ENCODE assay signal across 9 cellular contexts in the genomic region with DNA sequence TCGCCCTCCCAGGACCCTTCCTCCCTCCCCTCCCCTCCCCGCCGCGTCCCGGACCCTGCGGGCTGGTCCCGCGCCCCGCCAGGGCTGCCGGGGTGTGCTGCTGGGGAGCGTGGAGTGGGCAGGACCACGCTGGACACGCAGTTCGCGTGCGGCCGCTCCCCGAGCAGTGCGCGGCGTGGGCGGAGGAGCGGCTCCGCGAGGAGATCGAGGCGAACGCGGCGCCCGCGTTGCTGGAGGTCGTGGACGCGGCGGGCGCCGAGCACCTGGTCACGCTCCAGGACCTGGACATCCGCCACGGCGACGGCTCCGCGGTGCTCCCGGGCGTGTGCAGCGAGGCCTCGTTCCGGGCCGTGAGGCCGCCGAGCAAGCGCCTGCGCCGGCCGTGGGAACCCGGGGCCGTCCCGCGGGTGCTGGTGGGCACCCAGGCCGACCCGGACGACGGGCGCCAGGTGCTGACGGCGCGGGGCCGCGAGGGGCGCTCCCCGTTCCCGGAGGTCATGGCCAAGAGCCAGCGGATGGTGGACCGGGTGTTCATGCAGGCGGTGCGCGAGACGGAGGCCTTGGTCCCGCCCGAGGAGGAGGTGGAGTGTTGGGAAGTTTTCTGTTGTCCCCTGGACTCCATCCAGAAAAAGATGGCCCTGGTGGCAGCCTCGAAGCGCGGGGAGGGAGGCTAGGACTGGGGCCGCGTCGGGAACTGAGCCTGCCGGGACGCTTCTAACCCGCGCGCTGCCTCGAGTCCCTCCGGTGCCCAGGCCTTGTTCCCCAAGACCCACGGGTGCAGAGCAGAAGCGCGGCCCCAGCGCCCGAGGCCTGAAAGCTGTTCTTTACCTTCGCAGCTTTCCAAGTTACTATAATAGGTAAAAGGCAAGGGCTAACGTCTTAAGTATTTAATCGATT. TPM values are rescaled to one million over a fixed set of nuclear protein-coding genes. Genes with fewer than 3 reads are reported as not detected.
DNase-seq lines count a peak whose midpoint lies in the region; ATAC-seq and TF ChIP-seq lines count a peak whose summit lies in the region.
"Had no signal": no experiment of that assay in that cellular context is flagged by ENCODE, and none has a peak within 500 bp of the region (broad histone marks: within the 10 kb centered on the region; RNA-seq: fewer than 3 reads in every experiment).

No MANE protein-coding gene starts in this region.

- TF ChIP-seq CTCF in fibroblast of lung (conservative IDR thresholded peaks at IDR 0.05 in 1 of 2, IDR thresholded peaks at IDR 0.05 in 1 of 2; ENCODE audit: low read depth in 1 of 2, low read length in 2 of 2) (no peak), upper lobe of left lung (IDR thresholded peaks at IDR 0.05) (no peak)

- H3K9me3 ChIP-seq in fibroblast of lung (ENCODE audit: control insufficient read depth, insufficient read depth, low read depth, low read length), result no peaks in the 10 kb centered on the region
- no peaks in the 10 kb centered on the region for H3K9me3 ChIP-seq in naive thymus-derived CD4-positive, alpha-beta T cell (ENCODE audit: control insufficient read depth in 2 of 3, low read length in 3 of 3)
- no peaks in the 10 kb centered on the region for H3K9me3 ChIP-seq in upper lobe of left lung

- intact Hi-C loops in naive thymus-derived CD4-positive, alpha-beta T cell (cut with micrococcal nuclease), result no loop called here

- no peak overlapping the region for H3K9ac ChIP-seq in fibroblast of lung (ENCODE audit: insufficient read depth, low read length)

- no peaks in the 10 kb centered on the region for H4K20me1 ChIP-seq in fibroblast of lung (ENCODE audit: control insufficient read depth, extremely low read depth, insufficient read depth, low read length)

- H3K36me3 ChIP-seq in fibroblast of lung (ENCODE audit: control insufficient read depth, insufficient read depth, low read length), result no peaks in the 10 kb centered on the region
- H3K36me3 ChIP-seq in naive thymus-derived CD4-positive, alpha-beta T cell (ENCODE audit: control insufficient read depth in 2 of 3, insufficient read depth in 3 of 3, low read length in 3 of 3), result no peaks in the 10 kb centered on the region
- H3K36me3 ChIP-seq in upper lobe of left lung, result no peaks in the 10 kb centered on the region

- peaks cover 10% of the 10 kb centered on the region for H3K27me3 ChIP-seq in fibroblast of lung (ENCODE audit: control insufficient read depth, insufficient read depth, low read length)
- H3K27me3 ChIP-seq in naive thymus-derived CD4-positive, alpha-beta T cell (ENCODE audit: control insufficient read depth in 2 of 2, insufficient read depth in 2 of 2, low read length in 2 of 2), result peaks cover 3 to 14% of the 10 kb centered on the region in 2 donors
- H3K27me3 ChIP-seq in upper lobe of left lung, result peaks cover 0 to 33% (median 16%) of the 10 kb centered on the region in 4 donors

- H3K27ac ChIP-seq in fibroblast of lung (ENCODE audit: insufficient read depth, low read length), result no peak overlapping the region
- no peak overlapping the region for H3K27ac ChIP-seq in naive thymus-derived CD4-positive, alpha-beta T cell (ENCODE audit: low read depth, low read length)
- no peak overlapping the region for H3K27ac ChIP-seq in upper lobe of left lung

- POLR2A ChIA-PET in naive thymus-derived CD4-positive, alpha-beta T cell (lab: Charles Lee), result no interaction called here

- H3K79me2 ChIP-seq in fibroblast of lung (ENCODE audit: control insufficient read depth, insufficient read depth, low read length), result no peaks in the 10 kb centered on the region

- no peak overlapping the region for H3K27ac Mint-ChIP-seq in naive thymus-derived CD4-positive, alpha-beta T cell

- H2AFZ ChIP-seq in fibroblast of lung (ENCODE audit: low read length), result no peak overlapping the region

- ATAC-seq in activated T-cell treated with anti-CD3 and anti-CD28 coated beads, Interleukin-2, amount 50 U/mL, for 4 hours, result peak; percentile 28 to 43
- ATAC-seq in naive thymus-derived CD4-positive, alpha-beta T cell, result no peak
- ATAC-seq in upper lobe of left lung (ENCODE audit: low FRiP score in 2 of 2), result peak in 1 of 2 donors; percentile 67
- ATAC-seq in GM21447 (IDR thresholded peaks at IDR 0.05; ENCODE audit: unreplicated experiment), result no peak

- no peaks in the 10 kb centered on the region for H3K36me3 Mint-ChIP-seq in activated T-cell treated with anti-CD3 and anti-CD28 coated beads, Interleukin-2, amount 50 U/mL, for 4 hours (ENCODE audit: insufficient read depth)
- H3K36me3 Mint-ChIP-seq in naive thymus-derived CD4-positive, alpha-beta T cell, result peaks cover 0 to 5% (median 0%) of the 10 kb centered on the region in 5 donors

- TF ChIP-seq EP300 in upper lobe of left lung (IDR thresholded peaks at IDR 0.05), result no peak

- peaks cover 10% of the 10 kb centered on the region for H3K4me1 Mint-ChIP-seq in activated T-cell treated with anti-CD3 and anti-CD28 coated beads, Interleukin-2, amount 50 U/mL, for 4 hours (ENCODE audit: low read depth)
- H3K4me1 Mint-ChIP-seq in naive thymus-derived CD4-positive, alpha-beta T cell, result peaks cover 0 to 5% (median 4%) of the 10 kb centered on the region in 7 donors

- peak overlapping the region; percentile 11 for H3K4me2 ChIP-seq in fibroblast of lung (ENCODE audit: extremely low read depth, insufficient read depth, low read length)

- no peak for DNase-seq in activated T-cell treated with anti-CD3 and anti-CD28 coated beads, Interleukin-2, amount 50 U/mL, for 4 hours
- DNase-seq in activated T-cell treated with anti-CD3 and anti-CD28 coated beads, Interleukin-2, amount 50 U/mL, for 48 hours, result no peak
- DNase-seq in fibroblast of lung (ENCODE audit: low read depth in 2 of 2) (no peak), upper lobe of left lung (peak in 1 of 2 donors; percentile 87), T1000 (lab: John Stamatoyannopoulos, UW) (no peak), NCI-H510A treated with DMSO at 0.1 percent for 48 hours (lab: John Stamatoyannopoulos, UW) (no peak)
- no peak for DNase-seq in naive thymus-derived CD4-positive, alpha-beta T cell
- DNase-seq: occipital lobe had no signal

- WGBS in upper lobe of left lung, 2 donors, result 22 to 42% methylated on average over 15 to 74 of the region's 103 CpGs

- TF ChIP-seq POLR2A in upper lobe of left lung (IDR thresholded peaks at IDR 0.05), result no peak

- H3K4me3 ChIP-seq in fibroblast of lung (replicated peaks in 1 of 4; ENCODE audit: control extremely low read depth in 1 of 4, insufficient read depth in 1 of 4, low read depth in 3 of 4, low read length in 4 of 4) (no peak overlapping the region), upper lobe of left lung (peak overlapping the region in 3 of 4 donors; percentile 15 to 37 (median 34))
- no peak overlapping the region for H3K4me3 ChIP-seq in naive thymus-derived CD4-positive, alpha-beta T cell (ENCODE audit: low read length)

- CTCF ChIA-PET in naive thymus-derived CD4-positive, alpha-beta T cell (lab: Charles Lee), result no interaction called here

- peak overlapping the region; percentile 38 for H3K4me3 Mint-ChIP-seq in activated T-cell treated with anti-CD3 and anti-CD28 coated beads, Interleukin-2, amount 50 U/mL, for 4 hours
- peak overlapping the region in 8 of 10 donors; percentile 38 to 77 (median 52) for H3K4me3 Mint-ChIP-seq in naive thymus-derived CD4-positive, alpha-beta T cell

- peaks cover 5% of the 10 kb centered on the region for H3K9me3 Mint-ChIP-seq in activated T-cell treated with anti-CD3 and anti-CD28 coated beads, Interleukin-2, amount 50 U/mL, for 4 hours
- H3K9me3 Mint-ChIP-seq in naive thymus-derived CD4-positive, alpha-beta T cell, result peaks cover 0 to 10% (median 3%) of the 10 kb centered on the region in 11 donors

- H3K27me3 Mint-ChIP-seq in activated T-cell treated with anti-CD3 and anti-CD28 coated beads, Interleukin-2, amount 50 U/mL, for 4 hours (ENCODE audit: low read depth), result peaks cover 74% of the 10 kb centered on the region
- H3K27me3 Mint-ChIP-seq in naive thymus-derived CD4-positive, alpha-beta T cell, result peaks cover 67 to 78% (median 73%) of the 10 kb centered on the region in 5 donors

- H3K4me1 ChIP-seq in fibroblast of lung (ENCODE audit: control insufficient read depth, extremely low read depth, insufficient read depth, low read length) (no peaks in the 10 kb centered on the region), upper lobe of left lung (peaks cover 11 to 21% (median 13%) of the 10 kb centered on the region in 4 donors)
- H3K4me1 ChIP-seq in naive thymus-derived CD4-positive, alpha-beta T cell (ENCODE audit: control insufficient read depth in 2 of 2, insufficient read depth in 2 of 2, low read length in 2 of 2), result no peaks in the 10 kb centered on the region

RNA-seq across cellular contexts. Expression of gene EIF5, which starts 54.7 kb away (rescaled TPM):
- total RNA-seq in activated T-cell treated with anti-CD3 and anti-CD28 coated beads, Interleukin-2, amount 50 U/mL, for 4 hours, result 100 to 1,000 TPM; 434 to 457 (median 451) TPM
- total RNA-seq in fibroblast of lung, result 158 and 185 TPM in 2 replicates
- 333 and 400 TPM in 2 replicates for polyA plus RNA-seq in fibroblast of lung
- polyA plus RNA-seq in fibroblast of lung (2012), result 235 and 291 TPM in 2 replicates
- 39.8 and 40.9 TPM in 2 replicates for polyA minus RNA-seq in fibroblast of lung (ENCODE audit: low replicate concordance)
- total RNA-seq in naive thymus-derived CD4-positive, alpha-beta T cell, result 100 to 1,000 TPM; 182 to 716 (median 322) TPM
- polyA plus RNA-seq in naive thymus-derived CD4-positive, alpha-beta T cell, result 100 to 1,000 TPM; 280 to 447 TPM
- 100 to 1,000 TPM; 103 to 265 (median 176) TPM for total RNA-seq in upper lobe of left lung

Comparison
In these comparisons a context has a peak if more than half of its experiments do, and no peak if none do; other contexts are left out.
1. ATAC-seq: peak in activated T-cell treated with anti-CD3 and anti-CD28 coated beads, Interleukin-2, amount 50 U/mL, for 4 hours (2 of 2); none in naive thymus-derived CD4-positive, alpha-beta T cell (single experiment) and GM21447 (single experiment).
2. H3K4me3 ChIP-seq: peak in upper lobe of left lung (3 of 4); none in fibroblast of lung (0 of 4) and naive thymus-derived CD4-positive, alpha-beta T cell (single experiment).